ENCODE assay signal across 30 cellular contexts in genomic region chr1:6779089-6779805, GRCh38.
"Had no signal": no experiment of that assay in that cellular context is flagged by ENCODE, and none has a peak within 500 bp of the region (broad histone marks: within the 10 kb centered on the region; RNA-seq: fewer than 3 reads in every experiment).

No MANE protein-coding gene starts in this region.

- ATAC-seq: body of pancreas; heart right ventricle; naive thymus-derived CD4-positive, alpha-beta T cell; sciatic nerve; stimulated activated memory B cell treated with anti-CD40 and anti-IgM and Interleukin-4, amounts not matched to agents 10 μg/mL and 1 μg/mL and 100 μg/mL, for 72 hours had no signal

- H3K9me3 Mint-ChIP-seq: activated CD4-positive, alpha-beta T cell treated with anti-CD3 and anti-CD28 coated beads, Interleukin-2, amount 10 ng/mL, durations not matched to agents 7 days and 5 days; activated naive CD4-positive, alpha-beta T cell treated with anti-CD3 and anti-CD28 coated beads for 36 hours; activated naive CD8-positive, alpha-beta T cell treated with anti-CD3 and anti-CD28 coated beads for 36 hours had no signal

- FAIRE-seq: colon, endometrium, small intestine, TTC549 had no signal

- H3K36me3 ChIP-seq: adrenal gland, esophagus squamous epithelium, heart right ventricle, ovary, prostate gland, suprapubic skin, tibial artery had no signal

- H3K36me3 Mint-ChIP-seq: activated naive CD8-positive, alpha-beta T cell treated with anti-CD3 and anti-CD28 coated beads for 36 hours; stimulated activated memory B cell treated with anti-CD40 and anti-IgM and Interleukin-4, amounts not matched to agents 10 μg/mL and 1 μg/mL and 100 μg/mL, for 72 hours had no signal

- DNase-seq: activated CD4-positive, alpha-beta memory T cell treated with anti-CD3 and anti-CD28 coated beads, Interleukin-2, amount 10 ng/mL, durations not matched to agents 7 days and 5 days; activated CD4-positive, alpha-beta T cell treated with anti-CD3 and anti-CD28 coated beads, Interleukin-2, amount 10 ng/mL, durations not matched to agents 7 days and 5 days; activated effector memory CD4-positive, alpha-beta T cell treated with anti-CD3 and anti-CD28 coated beads, Interleukin-2, amount 50 U/mL, for 16 hours; activated naive CD4-positive, alpha-beta T cell treated with anti-CD3 and anti-CD28 coated beads for 36 hours; activated naive CD8-positive, alpha-beta T cell treated with anti-CD3 and anti-CD28 coated beads for 36 hours; adrenal gland; aorta; body of pancreas; dermis blood vessel endothelial cell; effector CD4-positive, alpha-beta T cell; esophagus squamous epithelium; foreskin melanocyte; heart right ventricle; midbrain; naive thymus-derived CD4-positive, alpha-beta T cell; ovary; retina; small intestine; stimulated activated CD4-positive, alpha-beta T cell treated with anti-CD3 and anti-CD28 coated beads, Interleukin-4, amount 100 ng/mL, for 24 hours; T-helper 9 cell; tibial artery had no signal

- H3K4me3 Mint-ChIP-seq: activated CD4-positive, alpha-beta memory T cell treated with anti-CD3 and anti-CD28 coated beads, Interleukin-2, amount 10 ng/mL, durations not matched to agents 7 days and 5 days; activated CD4-positive, alpha-beta T cell treated with anti-CD3 and anti-CD28 coated beads, Interleukin-2, amount 10 ng/mL, durations not matched to agents 7 days and 5 days; activated naive CD4-positive, alpha-beta T cell treated with anti-CD3 and anti-CD28 coated beads for 36 hours; activated naive CD8-positive, alpha-beta T cell treated with anti-CD3 and anti-CD28 coated beads for 36 hours; naive thymus-derived CD4-positive, alpha-beta T cell; stimulated activated memory B cell treated with anti-CD40 and anti-IgM and Interleukin-4, amounts not matched to agents 10 μg/mL and 1 μg/mL and 100 μg/mL, for 72 hours had no signal

- H3K4me1 ChIP-seq: prostate gland had no signal

- H3K27me3 Mint-ChIP-seq: stimulated activated memory B cell treated with anti-CD40 and anti-IgM and Interleukin-4, amounts not matched to agents 10 μg/mL and 1 μg/mL and 100 μg/mL, for 72 hours had no signal

- H3K9me3 ChIP-seq: adrenal gland, body of pancreas, esophagus squamous epithelium, ovary, prostate gland, suprapubic skin, tibial artery had no signal

- H3K27me3 ChIP-seq: adrenal gland, body of pancreas, esophagus squamous epithelium, heart right ventricle, ovary, suprapubic skin, tibial artery had no signal

- H3K4me3 ChIP-seq: adrenal gland, body of pancreas, esophagus squamous epithelium, heart right ventricle, ovary, prostate gland, suprapubic skin, tibial artery had no signal

- H3K27ac ChIP-seq: adrenal gland, body of pancreas, epithelial cell of prostate, esophagus squamous epithelium, heart right ventricle, ovary, prostate gland, suprapubic skin, tibial artery, VCaP had no signal

- H3K27ac Mint-ChIP-seq: activated CD4-positive, alpha-beta memory T cell treated with anti-CD3 and anti-CD28 coated beads, Interleukin-2, amount 10 ng/mL, durations not matched to agents 7 days and 5 days; activated CD4-positive, alpha-beta T cell treated with anti-CD3 and anti-CD28 coated beads, Interleukin-2, amount 10 ng/mL, durations not matched to agents 7 days and 5 days; activated naive CD4-positive, alpha-beta T cell treated with anti-CD3 and anti-CD28 coated beads for 36 hours; activated naive CD8-positive, alpha-beta T cell treated with anti-CD3 and anti-CD28 coated beads for 36 hours; naive thymus-derived CD4-positive, alpha-beta T cell; stimulated activated memory B cell treated with anti-CD40 and anti-IgM and Interleukin-4, amounts not matched to agents 10 μg/mL and 1 μg/mL and 100 μg/mL, for 72 hours had no signal
